Comparison of ENCODE assay signal across 1 cellular context in genomic region chr7:43734575-43735332, GRCh38.
TF ChIP-seq lines count a peak whose summit lies in the region.
"Not testable (repeated sequence)": the region's sequence is repeated elsewhere in the genome, so short reads cannot be mapped to it uniquely, and the experiment has no call there.

No MANE protein-coding gene starts in this region.

TF ChIP-seq in K562, 482 proteins besides CTCF, POLR2A, EP300 and RAD21 (continued from another document and continues in another):
- TF ChIP-seq AFF1 (IDR thresholded peaks at IDR 0.05; ENCODE audit: low read depth in 1 of 2, partially characterized antibody in 2 of 2) (peak; percentile 24 to 69), TCF3 (CRISPR knock-in tag; IDR thresholded peaks at IDR 0.05) (peak; percentile 45; the same call in 1 of the 2 replicates), SMAD4 (CRISPR knock-in tag; conservative IDR thresholded peaks at IDR 0.05) (peak; percentile 76), PHF8 (IDR thresholded peaks at IDR 0.05; ENCODE audit: borderline replicate concordance, low read length) (peak; percentile 14; the same call in 1 of the 2 replicates), ZBTB17 (CRISPR knock-in tag; IDR thresholded peaks at IDR 0.05) (0 out of 2 replicates have a peak, but pooled peaks have one; percentile 53), HDAC2 (IDR thresholded peaks at IDR 0.05) (0 out of 2 replicates have a peak, but pooled peaks have one; percentile 33), ZNF41 (CRISPR knock-in tag; conservative IDR thresholded peaks at IDR 0.05) (0 out of 2 replicates have a peak, but pooled peaks have one; percentile 18), ZNF76 (CRISPR knock-in tag; IDR thresholded peaks at IDR 0.05; ENCODE audit: borderline replicate concordance) (peak; percentile 78; the same call in 1 of the 2 replicates), TOE1 (IDR thresholded peaks at IDR 0.05; ENCODE audit: borderline replicate concordance) (peak; percentile 98), CXXC5 (CRISPR knock-in tag; IDR thresholded peaks at IDR 0.05) (peak; percentile 79), FOXK2 (conservative IDR thresholded peaks at IDR 0.05 in 1 of 2, IDR thresholded peaks at IDR 0.05 in 1 of 2; ENCODE audit: low read depth in 2 of 2) (peak; percentile 50 to 77; a peak in 2 of 4 replicates), GATAD2B (IDR thresholded peaks at IDR 0.05; ENCODE audit: borderline replicate concordance) (0 out of 2 replicates have a peak, but pooled peaks have one; percentile 50), TRIM24 (IDR thresholded peaks at IDR 0.05) (peak in 1 of 2 experiments; percentile 25; a peak in 1 of 4 replicates), FOXO4 (CRISPR knock-in tag; IDR thresholded peaks at IDR 0.05) (0 out of 2 replicates have a peak, but pooled peaks have one; percentile 45), RCOR1 (IDR thresholded peaks at IDR 0.05; ENCODE audit: borderline replicate concordance in 1 of 2, low read depth in 2 of 2, low read length in 2 of 2) (peak in 1 of 2 experiments; percentile 5; a peak in 1 of 4 replicates), SMAD3 (CRISPR knock-in tag; conservative IDR thresholded peaks at IDR 0.05) (0 out of 2 replicates have a peak, but pooled peaks have one; percentile 35), ZNF644 (tag; IDR thresholded peaks at IDR 0.05; ENCODE audit: low read depth) (peak; percentile 41; the same call in 1 of the 2 replicates), POLR2B (IDR thresholded peaks at IDR 0.05; ENCODE audit: low read depth, partially characterized antibody) (peak; percentile 41), TCF7 (IDR thresholded peaks at IDR 0.05; ENCODE audit: borderline replicate concordance) (peak; percentile 70; the same call in 1 of the 2 replicates), SP1 (CRISPR knock-in tag; IDR thresholded peaks at IDR 0.05) (peak; percentile 28; the same call in 1 of the 2 replicates), ZFX (CRISPR knock-in tag; IDR thresholded peaks at IDR 0.05) (peak; percentile 62), JUND (tag; IDR thresholded peaks at IDR 0.05; ENCODE audit: borderline replicate concordance, low read depth, low read length) (0 out of 3 replicates have a peak, but pooled peaks have one; percentile 40), NBN (IDR thresholded peaks at IDR 0.05; ENCODE audit: low read depth) (peak; percentile 46; the same call in 1 of the 2 replicates), ZBTB33 (CRISPR knock-in tag; IDR thresholded peaks at IDR 0.05) (peak; percentile 71; the same call in 1 of the 2 replicates), TAL1 (IDR thresholded peaks at IDR 0.05) (peak; percentile 57; the same call in 1 of the 2 replicates), ZNF583 (CRISPR knock-in tag; IDR thresholded peaks at IDR 0.05) (peak; percentile 77), RNF2 (IDR thresholded peaks at IDR 0.05) (peak; percentile 68; the same call in 1 of the 2 replicates), CEBPG (CRISPR knock-in tag; IDR thresholded peaks at IDR 0.05) (peak; percentile 23; the same call in 1 of the 2 replicates)
- not testable (repeated sequence) for TF ChIP-seq TOE1 (CRISPR knock-in tag; IDR thresholded peaks at IDR 0.05; ENCODE audit: borderline replicate concordance, low read depth); JUND (IDR thresholded peaks at IDR 0.05; ENCODE audit: borderline replicate concordance, low read depth, low read length); CEBPG (tag; conservative IDR thresholded peaks at IDR 0.05 in 1 of 2, IDR thresholded peaks at IDR 0.05 in 1 of 2)
- TF ChIP-seq, protein P1, sequence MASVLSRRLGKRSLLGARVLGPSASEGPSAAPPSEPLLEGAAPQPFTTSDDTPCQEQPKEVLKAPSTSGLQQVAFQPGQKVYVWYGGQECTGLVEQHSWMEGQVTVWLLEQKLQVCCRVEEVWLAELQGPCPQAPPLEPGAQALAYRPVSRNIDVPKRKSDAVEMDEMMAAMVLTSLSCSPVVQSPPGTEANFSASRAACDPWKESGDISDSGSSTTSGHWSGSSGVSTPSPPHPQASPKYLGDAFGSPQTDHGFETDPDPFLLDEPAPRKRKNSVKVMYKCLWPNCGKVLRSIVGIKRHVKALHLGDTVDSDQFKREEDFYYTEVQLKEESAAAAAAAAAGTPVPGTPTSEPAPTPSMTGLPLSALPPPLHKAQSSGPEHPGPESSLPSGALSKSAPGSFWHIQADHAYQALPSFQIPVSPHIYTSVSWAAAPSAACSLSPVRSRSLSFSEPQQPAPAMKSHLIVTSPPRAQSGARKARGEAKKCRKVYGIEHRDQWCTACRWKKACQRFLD (CRISPR knock-in tag; IDR thresholded peaks at IDR 0.05) = peak; percentile 53; the same call in 1 of the 2 replicates
- TF ChIP-seq, protein P2, sequence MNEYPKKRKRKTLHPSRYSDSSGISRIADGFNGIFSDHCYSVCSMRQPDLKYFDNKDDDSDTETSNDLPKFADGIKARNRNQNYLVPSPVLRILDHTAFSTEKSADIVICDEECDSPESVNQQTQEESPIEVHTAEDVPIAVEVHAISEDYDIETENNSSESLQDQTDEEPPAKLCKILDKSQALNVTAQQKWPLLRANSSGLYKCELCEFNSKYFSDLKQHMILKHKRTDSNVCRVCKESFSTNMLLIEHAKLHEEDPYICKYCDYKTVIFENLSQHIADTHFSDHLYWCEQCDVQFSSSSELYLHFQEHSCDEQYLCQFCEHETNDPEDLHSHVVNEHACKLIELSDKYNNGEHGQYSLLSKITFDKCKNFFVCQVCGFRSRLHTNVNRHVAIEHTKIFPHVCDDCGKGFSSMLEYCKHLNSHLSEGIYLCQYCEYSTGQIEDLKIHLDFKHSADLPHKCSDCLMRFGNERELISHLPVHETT (CRISPR knock-in tag; conservative IDR thresholded peaks at IDR 0.05 in 1 of 2, IDR thresholded peaks at IDR 0.05 in 1 of 2) = peak in 1 of 2 experiments; percentile 54; a peak in 1 of 4 replicates
- TF ChIP-seq, protein P3, sequence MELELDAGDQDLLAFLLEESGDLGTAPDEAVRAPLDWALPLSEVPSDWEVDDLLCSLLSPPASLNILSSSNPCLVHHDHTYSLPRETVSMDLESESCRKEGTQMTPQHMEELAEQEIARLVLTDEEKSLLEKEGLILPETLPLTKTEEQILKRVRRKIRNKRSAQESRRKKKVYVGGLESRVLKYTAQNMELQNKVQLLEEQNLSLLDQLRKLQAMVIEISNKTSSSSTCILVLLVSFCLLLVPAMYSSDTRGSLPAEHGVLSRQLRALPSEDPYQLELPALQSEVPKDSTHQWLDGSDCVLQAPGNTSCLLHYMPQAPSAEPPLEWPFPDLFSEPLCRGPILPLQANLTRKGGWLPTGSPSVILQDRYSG (tag; conservative IDR thresholded peaks at IDR 0.05; ENCODE audit: low read depth) = 0 out of 2 replicates have a peak, but pooled peaks have one; percentile 30
- TF ChIP-seq, protein P4, sequence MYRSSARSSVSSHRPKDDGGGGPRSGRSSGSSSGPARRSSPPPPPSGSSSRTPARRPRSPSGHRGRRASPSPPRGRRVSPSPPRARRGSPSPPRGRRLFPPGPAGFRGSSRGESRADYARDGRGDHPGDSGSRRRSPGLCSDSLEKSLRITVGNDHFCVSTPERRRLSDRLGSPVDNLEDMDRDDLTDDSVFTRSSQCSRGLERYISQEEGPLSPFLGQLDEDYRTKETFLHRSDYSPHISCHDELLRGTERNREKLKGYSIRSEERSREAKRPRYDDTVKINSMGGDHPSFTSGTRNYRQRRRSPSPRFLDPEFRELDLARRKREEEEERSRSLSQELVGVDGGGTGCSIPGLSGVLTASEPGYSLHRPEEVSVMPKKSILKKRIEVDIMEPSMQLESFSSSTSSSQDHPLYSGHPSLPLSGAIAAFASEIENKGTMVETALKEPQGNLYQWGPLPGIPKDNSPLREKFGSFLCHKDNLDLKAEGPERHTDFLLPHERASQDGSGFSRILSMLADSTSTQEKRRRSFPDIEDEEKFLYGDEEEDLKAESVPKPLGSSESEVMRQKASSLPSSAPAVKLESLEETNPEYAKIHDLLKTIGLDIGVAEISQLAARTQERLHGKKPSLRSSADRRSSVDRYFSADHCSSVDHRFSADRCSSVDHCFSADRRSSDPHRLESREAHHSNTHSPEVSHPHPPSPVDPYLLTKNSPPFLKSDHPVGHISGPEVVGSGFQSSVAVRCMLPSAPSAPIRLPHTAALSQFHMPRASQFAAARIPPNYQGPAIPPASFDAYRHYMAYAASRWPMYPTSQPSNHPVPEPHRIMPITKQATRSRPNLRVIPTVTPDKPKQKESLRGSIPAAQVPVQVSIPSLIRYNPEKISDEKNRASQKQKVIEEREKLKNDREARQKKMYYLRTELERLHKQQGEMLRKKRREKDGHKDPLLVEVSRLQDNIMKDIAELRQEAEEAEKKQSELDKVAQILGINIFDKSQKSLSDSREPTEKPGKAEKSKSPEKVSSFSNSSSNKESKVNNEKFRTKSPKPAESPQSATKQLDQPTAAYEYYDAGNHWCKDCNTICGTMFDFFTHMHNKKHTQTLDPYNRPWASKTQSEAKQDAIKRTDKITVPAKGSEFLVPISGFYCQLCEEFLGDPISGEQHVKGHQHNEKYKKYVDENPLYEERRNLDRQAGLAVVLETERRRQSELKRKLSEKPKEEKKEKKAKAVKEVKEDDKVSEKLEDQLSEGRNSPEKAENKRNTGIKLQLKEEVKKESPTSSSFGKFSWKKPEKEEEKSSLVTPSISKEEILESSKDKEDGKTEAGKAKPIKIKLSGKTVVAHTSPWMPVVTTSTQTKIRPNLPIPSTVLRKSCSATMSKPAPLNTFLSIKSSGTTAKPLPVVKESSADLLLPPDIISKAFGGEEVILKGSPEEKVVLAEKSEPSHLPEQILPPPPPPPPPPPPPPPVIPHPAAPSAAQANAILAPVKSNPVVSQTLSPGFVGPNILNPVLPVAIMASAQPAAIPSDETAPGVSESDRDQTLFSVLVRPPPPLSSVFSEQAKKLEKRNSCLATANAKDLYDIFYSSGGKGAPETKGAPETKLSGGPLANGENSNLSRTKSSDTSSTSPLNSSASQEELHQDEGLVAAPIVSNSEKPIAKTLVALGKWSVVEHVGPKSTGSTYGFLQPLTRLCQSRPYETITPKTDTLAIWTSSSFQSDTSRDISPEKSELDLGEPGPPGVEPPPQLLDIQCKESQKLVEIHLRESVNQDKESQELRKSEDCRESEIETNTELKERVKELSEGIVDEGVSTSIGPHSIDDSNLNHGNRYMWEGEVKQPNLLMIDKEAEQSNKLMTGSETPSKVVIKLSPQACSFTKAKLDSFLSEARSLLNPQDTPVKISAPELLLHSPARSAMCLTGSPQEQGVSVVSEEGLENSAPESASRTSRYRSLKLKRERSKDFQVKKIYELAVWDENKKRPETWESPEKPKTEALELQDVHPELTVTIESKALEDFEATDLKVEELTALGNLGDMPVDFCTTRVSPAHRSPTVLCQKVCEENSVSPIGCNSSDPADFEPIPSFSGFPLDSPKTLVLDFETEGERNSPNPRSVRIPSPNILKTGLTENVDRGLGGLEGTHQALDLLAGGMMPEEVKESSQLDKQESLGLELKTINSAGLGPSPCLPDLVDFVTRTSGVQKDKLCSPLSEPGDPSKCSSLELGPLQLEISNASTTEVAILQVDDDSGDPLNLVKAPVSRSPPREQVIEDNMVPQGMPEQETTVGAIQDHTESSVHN (IDR thresholded peaks at IDR 0.05; ENCODE audit: borderline replicate concordance in 1 of 2, low read depth in 1 of 2) = 0 out of 4 replicates have a peak, but pooled peaks of 1 of the 2 experiments have one; percentile 28
